12 cellular contexts compared by ENCODE assay signal in genomic region chr1:37481289-37482003, GRCh38. TPM values are rescaled to one million over a fixed set of nuclear protein-coding genes. Genes with fewer than 3 reads are reported as not detected.
DNase-seq lines count a peak whose midpoint lies in the region; ATAC-seq and TF ChIP-seq lines count a peak whose summit lies in the region.
"Had no signal": no experiment of that assay in that cellular context is flagged by ENCODE, and none has a peak within 500 bp of the region (broad histone marks: within the 10 kb centered on the region; RNA-seq: fewer than 3 reads in every experiment).

No MANE protein-coding gene starts in this region.

- no peak for TF ChIP-seq EP300 in transverse colon (IDR thresholded peaks at IDR 0.05; ENCODE audit: low read depth)

- H3K4me1 ChIP-seq in transverse colon: peaks cover 37 to 69% (median 58%) of the 10 kb centered on the region in 4 donors

- H3K4me3 Mint-ChIP-seq in activated T-helper 1 cell treated with anti-CD3 and anti-CD28 coated beads, Interleukin-12 subunit alpha, Interleukin-12 subunit beta, Interleukin-2, Interleukin-4 antibody, amounts not matched to agents 30 ng/mL and 10 ng/mL and 1 ng/mL, durations not matched to agents 14 hours and 24 hours and 36 hours: peak overlapping the region; percentile 49
- H3K4me3 Mint-ChIP-seq in memory B cell: no peak overlapping the region

- peaks cover 2% of the 10 kb centered on the region for H3K27me3 Mint-ChIP-seq in activated T-helper 1 cell treated with anti-CD3 and anti-CD28 coated beads, Interleukin-12 subunit alpha, Interleukin-12 subunit beta, Interleukin-2, Interleukin-4 antibody, amounts not matched to agents 30 ng/mL and 10 ng/mL and 1 ng/mL, durations not matched to agents 14 hours and 24 hours and 36 hours (ENCODE audit: insufficient read depth)
- H3K27me3 Mint-ChIP-seq in memory B cell: no peaks in the 10 kb centered on the region

- no peak for TF ChIP-seq CTCF in transverse colon (IDR thresholded peaks at IDR 0.05)

- H3K4me1 Mint-ChIP-seq in activated T-helper 1 cell treated with anti-CD3 and anti-CD28 coated beads, Interleukin-12 subunit alpha, Interleukin-12 subunit beta, Interleukin-2, Interleukin-4 antibody, amounts not matched to agents 30 ng/mL and 10 ng/mL and 1 ng/mL, durations not matched to agents 14 hours and 24 hours and 36 hours (ENCODE audit: low read depth): peaks cover 42% of the 10 kb centered on the region
- peaks cover 34% of the 10 kb centered on the region for H3K4me1 Mint-ChIP-seq in memory B cell

- in situ Hi-C loops in transverse colon (cut with MboI; ENCODE audit: low pct_ligation_motif_present in 1 of 4, low pct_unique_long_range_greater_than_20kb in 1 of 4, low sequenced_read_pairs in 3 of 4): no loop called here

- H3K36me3 ChIP-seq in transverse colon: peaks cover 0 to 35% (median 16%) of the 10 kb centered on the region in 4 donors

- H3K36me3 Mint-ChIP-seq in activated T-helper 1 cell treated with anti-CD3 and anti-CD28 coated beads, Interleukin-12 subunit alpha, Interleukin-12 subunit beta, Interleukin-2, Interleukin-4 antibody, amounts not matched to agents 30 ng/mL and 10 ng/mL and 1 ng/mL, durations not matched to agents 14 hours and 24 hours and 36 hours (ENCODE audit: low read depth): peaks cover 69% of the 10 kb centered on the region
- H3K36me3 Mint-ChIP-seq in memory B cell: peaks cover 30% of the 10 kb centered on the region

- no peaks in the 10 kb centered on the region for H3K9me3 Mint-ChIP-seq in activated T-helper 1 cell treated with anti-CD3 and anti-CD28 coated beads, Interleukin-12 subunit alpha, Interleukin-12 subunit beta, Interleukin-2, Interleukin-4 antibody, amounts not matched to agents 30 ng/mL and 10 ng/mL and 1 ng/mL, durations not matched to agents 14 hours and 24 hours and 36 hours
- H3K9me3 Mint-ChIP-seq in memory B cell: no peaks in the 10 kb centered on the region

- WGBS in transverse colon (ENCODE audit: low coverage in 1 of 2), 2 donors: 82 to 96% methylated on average over 3 to 25 of the region's 26 CpGs

- intact Hi-C loops in activated T-helper 1 cell treated with anti-CD3 and anti-CD28 coated beads, Interleukin-12 subunit alpha, Interleukin-12 subunit beta, Interleukin-2, Interleukin-4 antibody, amounts not matched to agents 30 ng/mL and 10 ng/mL and 1 ng/mL, durations not matched to agents 14 hours and 24 hours and 36 hours (cut with micrococcal nuclease): no loop called here
- intact Hi-C loops in transverse colon (cut with DNase I; ENCODE audit: low total_unique reads): no loop called here

- DNase-seq in activated T-cell treated with anti-CD3 and anti-CD28 coated beads for 48 hours (ENCODE audit: low read depth) (peak; percentile 53), activated T-cell treated with anti-CD3 and anti-CD28 coated beads for 4 hours (no peak), memory B cell (ENCODE audit: low spot score in 2 of 2) (no peak), transverse colon (peak; percentile 13), NCI-H1417 treated with DMSO at 0.1 percent for 48 hours (lab: John Stamatoyannopoulos, UW) (no peak), SKM-1 treated with dmso at 0.1 percent for 144 hours (lab: John Stamatoyannopoulos, UW; ENCODE audit: unreplicated experiment) (no peak)
- no peak for DNase-seq in activated T-helper 1 cell treated with anti-CD3 and anti-CD28 coated beads, Interleukin-12 subunit alpha, Interleukin-12 subunit beta, Interleukin-2, Interleukin-4 antibody, amounts not matched to agents 30 ng/mL and 10 ng/mL and 1 ng/mL, durations not matched to agents 14 hours and 24 hours and 36 hours (ENCODE audit: low spot score)
- DNase-seq: activated gamma-delta T cell, erythroblast, left ventricle myocardium inferior, NCI-H187 treated with DMSO at 0.1 percent for 48 hours had no signal

- TF ChIP-seq POLR2A in transverse colon (IDR thresholded peaks at IDR 0.05): no peak

- H3K27me3 ChIP-seq in transverse colon: no peaks in the 10 kb centered on the region

- no peaks in the 10 kb centered on the region for H3K9me3 ChIP-seq in transverse colon
- H3K9me3 ChIP-seq: left ventricle myocardium inferior had no signal

- no peak overlapping the region for H3K4me3 ChIP-seq in transverse colon
- H3K4me3 ChIP-seq: left ventricle myocardium inferior had no signal

- ATAC-seq in memory B cell (ENCODE audit: low read depth): no peak
- no peak for ATAC-seq in HG03139 (IDR thresholded peaks at IDR 0.05; ENCODE audit: unreplicated experiment)

- peak overlapping the region; percentile 87 for H3K27ac Mint-ChIP-seq in activated T-helper 1 cell treated with anti-CD3 and anti-CD28 coated beads, Interleukin-12 subunit alpha, Interleukin-12 subunit beta, Interleukin-2, Interleukin-4 antibody, amounts not matched to agents 30 ng/mL and 10 ng/mL and 1 ng/mL, durations not matched to agents 14 hours and 24 hours and 36 hours
- peak overlapping the region; percentile 81 for H3K27ac Mint-ChIP-seq in memory B cell

- H3K27ac ChIP-seq in transverse colon: peak overlapping the region in 3 of 4 donors; percentile 21 to 98 (median 94)

RNA-seq across cellular contexts. Expression of gene ZC3H12A, which starts 7.1 kb away (rescaled TPM):
- total RNA-seq in activated T-helper 1 cell treated with anti-CD3 and anti-CD28 coated beads, Interleukin-12 subunit alpha, Interleukin-12 subunit beta, Interleukin-2, Interleukin-4 antibody, amounts not matched to agents 30 ng/mL and 10 ng/mL and 1 ng/mL, durations not matched to agents 14 hours and 24 hours and 36 hours: 40.4 and 44.0 TPM in 2 replicates
- total RNA-seq in transverse colon: 10 to 100 TPM in 3 of 4 donors, 1 to 10 TPM in 1; 5.8 to 41.9 (median 28.8) TPM

RNA-seq across cellular contexts. Expression of gene MEAF6, which starts 33.1 kb away (rescaled TPM):
- total RNA-seq in activated T-helper 1 cell treated with anti-CD3 and anti-CD28 coated beads, Interleukin-12 subunit alpha, Interleukin-12 subunit beta, Interleukin-2, Interleukin-4 antibody, amounts not matched to agents 30 ng/mL and 10 ng/mL and 1 ng/mL, durations not matched to agents 14 hours and 24 hours and 36 hours: 102 and 103 TPM in 2 replicates
- total RNA-seq in transverse colon: 10 to 100 TPM in 3 of 4 donors, 1 to 10 TPM in 1; 8.2 to 51.9 (median 32.9) TPM

Comparison
In these comparisons a context has a peak if more than half of its experiments do, and no peak if none do; other contexts are left out.
1. DNase-seq: peak in activated T-cell treated with anti-CD3 and anti-CD28 coated beads for 48 hours (single experiment) and transverse colon (single experiment); none in activated T-cell treated with anti-CD3 and anti-CD28 coated beads for 4 hours (single experiment), activated T-helper 1 cell treated with anti-CD3 and anti-CD28 coated beads, Interleukin-12 subunit alpha, Interleukin-12 subunit beta, Interleukin-2, Interleukin-4 antibody, amounts not matched to agents 30 ng/mL and 10 ng/mL and 1 ng/mL, durations not matched to agents 14 hours and 24 hours and 36 hours (single experiment), memory B cell (0 of 2), NCI-H1417 treated with DMSO at 0.1 percent for 48 hours (single experiment) and SKM-1 treated with dmso at 0.1 percent for 144 hours (single experiment).